14 cellular contexts compared by ENCODE assay signal in genomic region chr7:83347836-83348482, GRCh38.
DNase-seq lines count a peak whose midpoint lies in the region; ATAC-seq, FAIRE-seq and TF ChIP-seq lines count a peak whose summit lies in the region.
"Had no signal": no experiment of that assay in that cellular context is flagged by ENCODE, and none has a peak within 500 bp of the region (broad histone marks: within the 10 kb centered on the region; RNA-seq: fewer than 3 reads in every experiment).

No MANE protein-coding gene starts in this region.

- H3K36me3 ChIP-seq in breast epithelium, result no peaks in the 10 kb centered on the region
- H3K36me3 ChIP-seq: MG63, thoracic aorta had no signal

- H3K27ac ChIP-seq in breast epithelium, result no peak overlapping the region
- H3K27ac ChIP-seq: thoracic aorta had no signal

- no TSS peak for BruUV-seq in MCF 10A (replicated peaks; lab: Mats Ljungman, UMichigan)

- intact Hi-C loops in MCF 10A (cut with micrococcal nuclease) (no loop called here), breast epithelium (cut with DNase I; ENCODE audit: low total_unique reads) (no loop called here)

- H3K4me1 Mint-ChIP-seq in MCF 10A (ENCODE audit: insufficient read depth, unreplicated experiment), result no peaks in the 10 kb centered on the region
- no peaks in the 10 kb centered on the region for H3K4me1 Mint-ChIP-seq in WTC11
- H3K4me1 Mint-ChIP-seq: activated B cell treated with CpG ODN at 0.5 μM for 24 hours had no signal

- H3K27me3 ChIP-seq in breast epithelium, result no peaks in the 10 kb centered on the region
- H3K27me3 ChIP-seq: MG63 had no signal

- no peak for FAIRE-seq in GM12892 (lab: Jason Lieb, UNC)
- FAIRE-seq: GM12891 had no signal

- CTCF ChIA-PET in MCF 10A (lab: Yijun Ruan, JAX), result interaction anchor here (0.6 kb wide), 1 partner anchor 33 kb away, joined by 3 read pairs; no protein-coding TSS in a partner anchor
- CTCF ChIA-PET in WTC11 (lab: Charles Lee), result interaction anchor here (0.9 kb wide), 1 partner anchor 13 kb away, joined by 3 read pairs; no protein-coding TSS in a partner anchor

- H3K27me3 Mint-ChIP-seq in MCF 10A (ENCODE audit: insufficient read depth, unreplicated experiment) (peaks cover 34% of the 10 kb centered on the region), WTC11 (ENCODE audit: low read depth) (no peaks in the 10 kb centered on the region)
- H3K27me3 Mint-ChIP-seq: activated B cell treated with CpG ODN at 0.5 μM for 24 hours had no signal

- H3K4me3 ChIP-seq in breast epithelium, result no peak overlapping the region
- H3K4me3 ChIP-seq: MG63, thoracic aorta had no signal

- ATAC-seq in WTC11 (peak; percentile 36; the same call in 1 of the 2 replicates), HG03457 (IDR thresholded peaks at IDR 0.05; ENCODE audit: unreplicated experiment) (no peak)
- ATAC-seq: activated naive CD4-positive, alpha-beta T cell treated with anti-CD3 and anti-CD28 coated beads, Interleukin-2, amount 50 U/mL, for 72 hours had no signal

- no peaks in the 10 kb centered on the region for H3K9me3 ChIP-seq in breast epithelium
- H3K9me3 ChIP-seq: MG63 had no signal

- TF ChIP-seq POLR2A in breast epithelium (IDR thresholded peaks at IDR 0.05) (no peak), GM12892 (IDR thresholded peaks at IDR 0.05; ENCODE audit: low read depth, low read length) (no peak)

- H3K36me3 Mint-ChIP-seq in MCF 10A (ENCODE audit: insufficient read depth, unreplicated experiment) (no peaks in the 10 kb centered on the region), WTC11 (no peaks in the 10 kb centered on the region)
- H3K36me3 Mint-ChIP-seq: activated naive CD4-positive, alpha-beta T cell treated with anti-CD3 and anti-CD28 coated beads, Interleukin-2, amount 50 U/mL, for 72 hours had no signal

- no peaks in the 10 kb centered on the region for H3K4me1 ChIP-seq in breast epithelium

- H3K9me3 Mint-ChIP-seq in MCF 10A (ENCODE audit: unreplicated experiment) (no peaks in the 10 kb centered on the region), WTC11 (peaks cover 37% of the 10 kb centered on the region)

- DNase-seq in MCF 10A (ENCODE audit: unreplicated experiment), result peak; percentile 13
- DNase-seq in breast epithelium (ENCODE audit: low spot score in 2 of 2), result no peak
- DNase-seq in WTC11 (ENCODE audit: low spot score), result no peak
- peak; percentile 17 for DNase-seq in hepatic stellate cell (ENCODE audit: low spot score)
- DNase-seq in DMS79 treated with DMSO at 0.1 percent for 48 hours (lab: John Stamatoyannopoulos, UW), result no peak
- DNase-seq in activated CD8-positive, alpha-beta memory T cell treated with anti-CD3 and anti-CD28 coated beads for 24 hours, result no peak
- no peak for DNase-seq in GM12892 (ENCODE audit: insufficient read length)
- DNase-seq: activated B cell treated with CpG ODN at 0.5 μM for 24 hours; MG63; stimulated activated CD4-positive, alpha-beta T cell treated with anti-CD3 and anti-CD28 coated beads, Interleukin-4, amount 100 ng/mL, for 1 hour had no signal

- H3K27ac Mint-ChIP-seq in MCF 10A (ENCODE audit: low read depth, unreplicated experiment) (no peak overlapping the region), WTC11 (no peak overlapping the region)
- H3K27ac Mint-ChIP-seq: activated B cell treated with CpG ODN at 0.5 μM for 24 hours; activated naive CD4-positive, alpha-beta T cell treated with anti-CD3 and anti-CD28 coated beads, Interleukin-2, amount 50 U/mL, for 72 hours had no signal

- TF ChIP-seq CTCF in MCF 10A (IDR thresholded peaks at IDR 0.05; ENCODE audit: unreplicated experiment) (no peak), breast epithelium (IDR thresholded peaks at IDR 0.05) (no peak), WTC11 (IDR thresholded peaks at IDR 0.05) (no peak)

- H3K4me3 Mint-ChIP-seq in MCF 10A (ENCODE audit: unreplicated experiment) (no peak overlapping the region), WTC11 (no peak overlapping the region)
- H3K4me3 Mint-ChIP-seq: activated B cell treated with CpG ODN at 0.5 μM for 24 hours had no signal

- POLR2A ChIA-PET in MCF 10A (lab: Yijun Ruan, JAX), result no interaction called here
- POLR2A ChIA-PET in WTC11 (lab: Charles Lee), result interaction anchor here (0.6 to 1.2 kb wide), 2 partner anchors 12 to 186 kb away, joined by 3 read pairs; no protein-coding TSS in a partner anchor

TF ChIP-seq in WTC11, 78 proteins besides CTCF, POLR2A, EP300 and RAD21:
- TF ChIP-seq SOX15 (CRISPR knock-in tag; IDR thresholded peaks at IDR 0.05), result no peak
- no peak for TF ChIP-seq ZNF423 (CRISPR knock-in tag; IDR thresholded peaks at IDR 0.05)
- TF ChIP-seq ESRRA (CRISPR knock-in tag; IDR thresholded peaks at IDR 0.05; ENCODE audit: borderline replicate concordance), result no peak
- no peak for TF ChIP-seq CREM (CRISPR knock-in tag; IDR thresholded peaks at IDR 0.05)
- TF ChIP-seq ZNF317 (CRISPR knock-in tag; IDR thresholded peaks at IDR 0.05; ENCODE audit: borderline replicate concordance, low read depth), result no peak
- TF ChIP-seq RORB (CRISPR knock-in tag; IDR thresholded peaks at IDR 0.05), result no peak
- TF ChIP-seq OVOL2 (CRISPR knock-in tag; IDR thresholded peaks at IDR 0.05; ENCODE audit: borderline replicate concordance), result no peak
TF ChIP-seq in WTC11: peak in this region for 0.

Comparison
In these comparisons a context has a peak if more than half of its experiments do, and no peak if none do; other contexts are left out.
1. DNase-seq: peak in MCF 10A (single experiment) and hepatic stellate cell (single experiment); none in breast epithelium (0 of 2), WTC11 (single experiment), DMS79 treated with DMSO at 0.1 percent for 48 hours (single experiment), activated CD8-positive, alpha-beta memory T cell treated with anti-CD3 and anti-CD28 coated beads for 24 hours (single experiment) and GM12892 (single experiment).